12 cellular contexts compared by ENCODE assay signal in the genomic region with DNA sequence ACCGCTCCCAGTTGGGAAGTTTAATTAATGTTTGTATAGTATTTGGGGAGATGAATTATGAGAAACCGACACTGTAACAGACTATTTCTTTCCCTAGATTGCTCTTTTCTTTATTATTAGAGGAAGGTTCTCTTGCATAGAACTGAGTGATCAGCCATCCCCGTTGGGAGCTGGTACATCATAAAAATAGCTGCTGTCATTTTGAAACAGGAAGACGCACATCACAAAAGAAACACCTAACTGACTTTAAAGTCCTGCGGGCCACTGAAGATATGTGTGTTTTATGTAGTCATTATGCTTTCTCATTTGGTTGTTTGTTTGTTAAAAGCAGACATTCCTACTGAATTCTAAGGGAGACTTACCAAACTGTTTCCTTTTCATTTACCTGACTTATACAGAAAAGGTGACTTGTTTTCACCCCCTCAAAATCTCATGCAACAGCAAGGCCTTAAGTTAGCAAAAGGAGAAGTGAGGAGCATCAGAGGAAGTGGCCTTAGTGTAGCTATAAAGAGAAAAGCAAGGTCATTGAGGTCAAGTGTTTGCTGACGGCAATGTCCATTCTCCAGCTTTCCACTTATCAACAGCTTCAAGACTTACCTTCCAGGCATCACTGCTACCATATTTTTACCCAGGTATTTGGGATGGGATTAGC.
DNase-seq lines count a peak whose midpoint lies in the region; ATAC-seq and TF ChIP-seq lines count a peak whose summit lies in the region.
"Had no signal": no experiment of that assay in that cellular context is flagged by ENCODE, and none has a peak within 500 bp of the region (broad histone marks: within the 10 kb centered on the region; RNA-seq: fewer than 3 reads in every experiment).

No MANE protein-coding gene starts in this region.

- peak; percentile 91 for ATAC-seq in GM18868 (IDR thresholded peaks at IDR 0.05; ENCODE audit: unreplicated experiment)
- peak; percentile 84 for ATAC-seq in GM21737 (IDR thresholded peaks at IDR 0.05; ENCODE audit: unreplicated experiment)
- peak; percentile 93 for ATAC-seq in HG03342 (IDR thresholded peaks at IDR 0.05; ENCODE audit: unreplicated experiment)
- peak; percentile 58 for ATAC-seq in activated B cell treated with CpG ODN at 0.5 μM for 24 hours (ENCODE audit: low read depth)
- no peak for ATAC-seq in WTC11

- intact Hi-C loops in activated B cell treated with CpG ODN at 0.5 μM for 24 hours (cut with micrococcal nuclease) = no loop called here
- intact Hi-C loops in activated T-helper 2 cell treated with anti-CD3 and anti-CD28 coated beads, Interferon-gamma antibody, Interleukin-2, Interleukin-4, amounts not matched to agents 10 μg/mL and 5 μg/mL and 100 μg/mL, durations not matched to agents 14 hours and 24 hours and 36 hours (cut with micrococcal nuclease) = no loop called here

- H3K36me3 Mint-ChIP-seq in activated B cell treated with CpG ODN at 0.5 μM for 24 hours (ENCODE audit: low read depth) = no peaks in the 10 kb centered on the region
- no peaks in the 10 kb centered on the region for H3K36me3 Mint-ChIP-seq in WTC11
- no peaks in the 10 kb centered on the region for H3K36me3 Mint-ChIP-seq in activated T-helper 2 cell treated with anti-CD3 and anti-CD28 coated beads, Interferon-gamma antibody, Interleukin-2, Interleukin-4, amounts not matched to agents 10 μg/mL and 5 μg/mL and 100 μg/mL, durations not matched to agents 14 hours and 24 hours and 36 hours (ENCODE audit: low read depth)
- H3K36me3 Mint-ChIP-seq: neural progenitor cell, type B pancreatic cell had no signal

- POLR2A ChIA-PET in activated B cell treated with CpG ODN at 0.5 μM for 24 hours (lab: Charles Lee) = interaction anchor here (0.8 kb wide), 1 partner anchor 1465 kb away, joined by 6 read pairs; no protein-coding TSS in a partner anchor
- POLR2A ChIA-PET in WTC11 (lab: Charles Lee) = no interaction called here

- H3K9me3 Mint-ChIP-seq in activated B cell treated with CpG ODN at 0.5 μM for 24 hours (peaks cover 2% of the 10 kb centered on the region), WTC11 (no peaks in the 10 kb centered on the region)
- H3K9me3 Mint-ChIP-seq in activated T-helper 2 cell treated with anti-CD3 and anti-CD28 coated beads, Interferon-gamma antibody, Interleukin-2, Interleukin-4, amounts not matched to agents 10 μg/mL and 5 μg/mL and 100 μg/mL, durations not matched to agents 14 hours and 24 hours and 36 hours = no peaks in the 10 kb centered on the region
- H3K9me3 Mint-ChIP-seq: neural progenitor cell, type B pancreatic cell had no signal

- CTCF ChIA-PET in activated B cell treated with CpG ODN at 0.5 μM for 24 hours (lab: Charles Lee) = interaction anchor here (0.7 kb wide), 1 partner anchor 999 kb away, joined by 3 read pairs; the partner anchor contains the start of gene GSTA4
- CTCF ChIA-PET in WTC11 (lab: Charles Lee) = interaction anchor here (0.7 kb wide), 1 partner anchor 69 kb away, joined by 3 read pairs; no protein-coding TSS in a partner anchor

- H3K4me3 Mint-ChIP-seq in activated B cell treated with CpG ODN at 0.5 μM for 24 hours (peak overlapping the region; percentile 41), WTC11 (no peak overlapping the region)
- no peak overlapping the region for H3K4me3 Mint-ChIP-seq in activated T-helper 2 cell treated with anti-CD3 and anti-CD28 coated beads, Interferon-gamma antibody, Interleukin-2, Interleukin-4, amounts not matched to agents 10 μg/mL and 5 μg/mL and 100 μg/mL, durations not matched to agents 14 hours and 24 hours and 36 hours (ENCODE audit: low read depth)
- H3K4me3 Mint-ChIP-seq: neural progenitor cell, type B pancreatic cell had no signal

- DNase-seq in activated B cell treated with CpG ODN at 0.5 μM for 24 hours (no peak), AG08395 (ENCODE audit: low spot score) (no peak), WTC11 (ENCODE audit: low spot score) (no peak), NCI-H187 (lab: John Stamatoyannopoulos, UW) (no peak)
- DNase-seq in activated T-helper 2 cell treated with anti-CD3 and anti-CD28 coated beads, Interferon-gamma antibody, Interleukin-2, Interleukin-4, amounts not matched to agents 10 μg/mL and 5 μg/mL and 100 μg/mL, durations not matched to agents 14 hours and 24 hours and 36 hours (ENCODE audit: low spot score) = no peak
- DNase-seq: activated CD4-positive, alpha-beta T cell treated with anti-CD3 and anti-CD28 coated beads for 4 hours; NCI-H1105 treated with DMSO at 0.1 percent for 48 hours had no signal

- H3K27me3 Mint-ChIP-seq in activated B cell treated with CpG ODN at 0.5 μM for 24 hours (no peaks in the 10 kb centered on the region), WTC11 (ENCODE audit: low read depth) (no peaks in the 10 kb centered on the region; the same call in 1 of the 2 replicates)
- H3K27me3 Mint-ChIP-seq in activated T-helper 2 cell treated with anti-CD3 and anti-CD28 coated beads, Interferon-gamma antibody, Interleukin-2, Interleukin-4, amounts not matched to agents 10 μg/mL and 5 μg/mL and 100 μg/mL, durations not matched to agents 14 hours and 24 hours and 36 hours (ENCODE audit: low read depth) = peaks cover 2% of the 10 kb centered on the region

- H3K27ac Mint-ChIP-seq in activated B cell treated with CpG ODN at 0.5 μM for 24 hours (peak overlapping the region; percentile 54), WTC11 (no peak overlapping the region)
- no peak overlapping the region for H3K27ac Mint-ChIP-seq in activated T-helper 2 cell treated with anti-CD3 and anti-CD28 coated beads, Interferon-gamma antibody, Interleukin-2, Interleukin-4, amounts not matched to agents 10 μg/mL and 5 μg/mL and 100 μg/mL, durations not matched to agents 14 hours and 24 hours and 36 hours
- H3K27ac Mint-ChIP-seq: neural progenitor cell, type B pancreatic cell had no signal

- H3K4me1 Mint-ChIP-seq in activated B cell treated with CpG ODN at 0.5 μM for 24 hours (peaks cover 20% of the 10 kb centered on the region), WTC11 (peaks cover 8% of the 10 kb centered on the region; the same call in 1 of the 2 replicates)
- no peaks in the 10 kb centered on the region for H3K4me1 Mint-ChIP-seq in activated T-helper 2 cell treated with anti-CD3 and anti-CD28 coated beads, Interferon-gamma antibody, Interleukin-2, Interleukin-4, amounts not matched to agents 10 μg/mL and 5 μg/mL and 100 μg/mL, durations not matched to agents 14 hours and 24 hours and 36 hours (ENCODE audit: low read depth)

- TF ChIP-seq CTCF in activated B cell treated with CpG ODN at 0.5 μM for 24 hours (IDR thresholded peaks at IDR 0.05) (no peak), WTC11 (IDR thresholded peaks at IDR 0.05) (no peak)

TF ChIP-seq in WTC11, 78 proteins besides CTCF, POLR2A, EP300 and RAD21:
- TF ChIP-seq, protein P1, sequence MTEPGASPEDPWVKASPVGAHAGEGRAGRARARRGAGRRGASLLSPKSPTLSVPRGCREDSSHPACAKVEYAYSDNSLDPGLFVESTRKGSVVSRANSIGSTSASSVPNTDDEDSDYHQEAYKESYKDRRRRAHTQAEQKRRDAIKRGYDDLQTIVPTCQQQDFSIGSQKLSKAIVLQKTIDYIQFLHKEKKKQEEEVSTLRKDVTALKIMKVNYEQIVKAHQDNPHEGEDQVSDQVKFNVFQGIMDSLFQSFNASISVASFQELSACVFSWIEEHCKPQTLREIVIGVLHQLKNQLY (CRISPR knock-in tag; IDR thresholded peaks at IDR 0.05) = no peak
- TF ChIP-seq, protein P2, sequence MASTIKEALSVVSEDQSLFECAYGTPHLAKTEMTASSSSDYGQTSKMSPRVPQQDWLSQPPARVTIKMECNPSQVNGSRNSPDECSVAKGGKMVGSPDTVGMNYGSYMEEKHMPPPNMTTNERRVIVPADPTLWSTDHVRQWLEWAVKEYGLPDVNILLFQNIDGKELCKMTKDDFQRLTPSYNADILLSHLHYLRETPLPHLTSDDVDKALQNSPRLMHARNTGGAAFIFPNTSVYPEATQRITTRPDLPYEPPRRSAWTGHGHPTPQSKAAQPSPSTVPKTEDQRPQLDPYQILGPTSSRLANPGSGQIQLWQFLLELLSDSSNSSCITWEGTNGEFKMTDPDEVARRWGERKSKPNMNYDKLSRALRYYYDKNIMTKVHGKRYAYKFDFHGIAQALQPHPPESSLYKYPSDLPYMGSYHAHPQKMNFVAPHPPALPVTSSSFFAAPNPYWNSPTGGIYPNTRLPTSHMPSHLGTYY (CRISPR knock-in tag; IDR thresholded peaks at IDR 0.05) = no peak
TF ChIP-seq in WTC11: peak in this region for 0.
